ENCODE assay signal across 2 cellular contexts in genomic region chr2:232511336-232511863, GRCh38.
TF ChIP-seq lines count a peak whose summit lies in the region.

No MANE protein-coding gene starts in this region.

TF ChIP-seq in Ishikawa, 13 proteins besides CTCF, POLR2A, EP300 and RAD21:
- TF ChIP-seq NFIC (IDR thresholded peaks at IDR 0.05), result peak; percentile 57
- TF ChIP-seq, protein P1, sequence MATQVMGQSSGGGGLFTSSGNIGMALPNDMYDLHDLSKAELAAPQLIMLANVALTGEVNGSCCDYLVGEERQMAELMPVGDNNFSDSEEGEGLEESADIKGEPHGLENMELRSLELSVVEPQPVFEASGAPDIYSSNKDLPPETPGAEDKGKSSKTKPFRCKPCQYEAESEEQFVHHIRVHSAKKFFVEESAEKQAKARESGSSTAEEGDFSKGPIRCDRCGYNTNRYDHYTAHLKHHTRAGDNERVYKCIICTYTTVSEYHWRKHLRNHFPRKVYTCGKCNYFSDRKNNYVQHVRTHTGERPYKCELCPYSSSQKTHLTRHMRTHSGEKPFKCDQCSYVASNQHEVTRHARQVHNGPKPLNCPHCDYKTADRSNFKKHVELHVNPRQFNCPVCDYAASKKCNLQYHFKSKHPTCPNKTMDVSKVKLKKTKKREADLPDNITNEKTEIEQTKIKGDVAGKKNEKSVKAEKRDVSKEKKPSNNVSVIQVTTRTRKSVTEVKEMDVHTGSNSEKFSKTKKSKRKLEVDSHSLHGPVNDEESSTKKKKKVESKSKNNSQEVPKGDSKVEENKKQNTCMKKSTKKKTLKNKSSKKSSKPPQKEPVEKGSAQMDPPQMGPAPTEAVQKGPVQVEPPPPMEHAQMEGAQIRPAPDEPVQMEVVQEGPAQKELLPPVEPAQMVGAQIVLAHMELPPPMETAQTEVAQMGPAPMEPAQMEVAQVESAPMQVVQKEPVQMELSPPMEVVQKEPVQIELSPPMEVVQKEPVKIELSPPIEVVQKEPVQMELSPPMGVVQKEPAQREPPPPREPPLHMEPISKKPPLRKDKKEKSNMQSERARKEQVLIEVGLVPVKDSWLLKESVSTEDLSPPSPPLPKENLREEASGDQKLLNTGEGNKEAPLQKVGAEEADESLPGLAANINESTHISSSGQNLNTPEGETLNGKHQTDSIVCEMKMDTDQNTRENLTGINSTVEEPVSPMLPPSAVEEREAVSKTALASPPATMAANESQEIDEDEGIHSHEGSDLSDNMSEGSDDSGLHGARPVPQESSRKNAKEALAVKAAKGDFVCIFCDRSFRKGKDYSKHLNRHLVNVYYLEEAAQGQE (IDR thresholded peaks at IDR 0.05; ENCODE audit: low read depth), result no peak

TF ChIP-seq in HepG2, 621 proteins besides CTCF, POLR2A, EP300 and RAD21:
- no peak for TF ChIP-seq STAT5B (CRISPR knock-in tag; IDR thresholded peaks at IDR 0.05)
- TF ChIP-seq ARID4A (CRISPR knock-in tag; IDR thresholded peaks at IDR 0.05; ENCODE audit: borderline replicate concordance), result no peak
- TF ChIP-seq, protein P2, sequence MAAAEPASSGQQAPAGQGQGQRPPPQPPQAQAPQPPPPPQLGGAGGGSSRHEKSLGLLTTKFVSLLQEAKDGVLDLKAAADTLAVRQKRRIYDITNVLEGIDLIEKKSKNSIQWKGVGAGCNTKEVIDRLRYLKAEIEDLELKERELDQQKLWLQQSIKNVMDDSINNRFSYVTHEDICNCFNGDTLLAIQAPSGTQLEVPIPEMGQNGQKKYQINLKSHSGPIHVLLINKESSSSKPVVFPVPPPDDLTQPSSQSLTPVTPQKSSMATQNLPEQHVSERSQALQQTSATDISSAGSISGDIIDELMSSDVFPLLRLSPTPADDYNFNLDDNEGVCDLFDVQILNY (CRISPR knock-in tag; conservative IDR thresholded peaks at IDR 0.05), result no peak
- no peak for TF ChIP-seq ZNF710 (CRISPR knock-in tag; IDR thresholded peaks at IDR 0.05; ENCODE audit: borderline replicate concordance)
- no peak for TF ChIP-seq ZFY (CRISPR knock-in tag; IDR thresholded peaks at IDR 0.05)
- no peak for TF ChIP-seq NRL (CRISPR knock-in tag; IDR thresholded peaks at IDR 0.05; ENCODE audit: borderline replicate concordance)
- no peak for TF ChIP-seq ZFP62 (CRISPR knock-in tag; IDR thresholded peaks at IDR 0.05)
- TF ChIP-seq ZMAT3 (CRISPR knock-in tag; conservative IDR thresholded peaks at IDR 0.05), result no peak
- TF ChIP-seq ARID2 (CRISPR knock-in tag; IDR thresholded peaks at IDR 0.05; ENCODE audit: borderline replicate concordance), result no peak
- no peak for TF ChIP-seq SMAD1 (CRISPR knock-in tag; IDR thresholded peaks at IDR 0.05; ENCODE audit: borderline replicate concordance, low read depth)
- TF ChIP-seq CCDC6 (CRISPR knock-in tag; IDR thresholded peaks at IDR 0.05), result no peak
- no peak for TF ChIP-seq BRF2 (CRISPR knock-in tag; IDR thresholded peaks at IDR 0.05)
- TF ChIP-seq MYC (CRISPR knock-in tag; IDR thresholded peaks at IDR 0.05; ENCODE audit: borderline replicate concordance), result no peak
